Comparison of ENCODE assay signal across 14 cellular contexts in the genomic region with DNA sequence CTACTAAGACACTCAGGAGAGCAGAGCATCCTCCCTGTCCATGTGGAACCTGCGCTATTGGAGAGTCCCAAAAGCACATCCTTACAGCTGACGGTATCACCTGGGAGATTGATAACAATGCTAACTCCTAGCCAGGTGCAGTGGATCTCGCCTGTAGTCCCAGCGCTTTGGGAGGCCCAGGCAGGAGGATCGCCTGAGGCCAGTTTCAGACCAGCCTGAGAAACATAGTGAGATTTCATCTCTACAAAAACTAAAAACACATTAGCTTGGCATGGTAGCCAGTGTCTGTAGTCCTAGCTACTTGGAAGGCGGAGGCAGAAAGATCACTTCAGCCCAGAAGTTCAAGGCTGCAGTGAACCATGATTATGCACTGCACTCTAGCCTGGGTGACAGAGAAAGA.
"Had no signal": no experiment of that assay in that cellular context is flagged by ENCODE, and none has a peak within 500 bp of the region (broad histone marks: within the 10 kb centered on the region; RNA-seq: fewer than 3 reads in every experiment).

No MANE protein-coding gene starts in this region.

- H3K9me3 Mint-ChIP-seq: activated naive CD4-positive, alpha-beta T cell treated with anti-CD3 and anti-CD28 coated beads, Interleukin-2, amount 50 U/mL, for 72 hours; activated T-cell treated with anti-CD3 and anti-CD28 coated beads, Interleukin-2, amount 50 U/mL, for 72 hours had no signal

- ATAC-seq: activated CD4-positive, CD25-positive, alpha-beta regulatory T cell treated with anti-CD3 and anti-CD28 coated beads, Interleukin-2, amount 50 U/mL, for 24 hours; activated naive CD4-positive, alpha-beta T cell treated with anti-CD3 and anti-CD28 coated beads, Interleukin-2, amount 50 U/mL, for 72 hours; activated T-cell treated with anti-CD3 and anti-CD28 coated beads, Interleukin-2, amount 50 U/mL, for 72 hours; heart right ventricle; pancreas had no signal

- H3K27ac Mint-ChIP-seq: activated T-cell treated with anti-CD3 and anti-CD28 coated beads, Interleukin-2, amount 50 U/mL, for 72 hours had no signal

- H3K36me3 Mint-ChIP-seq: activated naive CD4-positive, alpha-beta T cell treated with anti-CD3 and anti-CD28 coated beads, Interleukin-2, amount 50 U/mL, for 72 hours had no signal

- DNase-seq: activated effector memory CD4-positive, alpha-beta T cell treated with anti-CD3 and anti-CD28 coated beads, Interleukin-2, amount 50 U/mL, for 16 hours; activated T-cell treated with anti-CD3 and anti-CD28 coated beads, Interleukin-2, amount 50 U/mL, for 72 hours; dermis blood vessel endothelial cell; effector memory CD4-positive, alpha-beta T cell; heart right ventricle; left ventricle myocardium inferior; mammary epithelial cell; pancreas; sigmoid colon; stimulated activated naive CD4-positive, alpha-beta T cell treated with Interleukin-2 at 50 U/mL for 16 hours; T1000; uterus had no signal

- H3K4me3 Mint-ChIP-seq: activated T-cell treated with anti-CD3 and anti-CD28 coated beads, Interleukin-2, amount 50 U/mL, for 72 hours had no signal
